ENCODE assay signal across 12 cellular contexts in genomic region chr19:14135355-14135754, GRCh38. TPM values are rescaled to one million over a fixed set of nuclear protein-coding genes. Genes with fewer than 3 reads are reported as not detected.
DNase-seq lines count a peak whose midpoint lies in the region; ATAC-seq, FAIRE-seq and TF ChIP-seq lines count a peak whose summit lies in the region.
"Had no signal": no experiment of that assay in that cellular context is flagged by ENCODE, and none has a peak within 500 bp of the region (broad histone marks: within the 10 kb centered on the region; RNA-seq: fewer than 3 reads in every experiment).

No MANE protein-coding gene starts in this region.

- H3K27ac ChIP-seq in SK-N-SH (ENCODE audit: low read depth in 2 of 2, low read length in 1 of 2) (no peak overlapping the region), PC-3 (ENCODE audit: low read length) (no peak overlapping the region), endothelial cell of umbilical vein (ENCODE audit: insufficient read depth, low read depth, low read length) (no peak overlapping the region)

- TF ChIP-seq RAD21 in SK-N-SH (IDR thresholded peaks at IDR 0.05; ENCODE audit: low read length): no peak

- CTCF ChIA-PET in SK-N-SH (lab: Yijun Ruan, JAX) (interaction anchor here (0.9 to 18.9 kb wide), 8 partner anchors 13 to 337 kb away, joined by 3 to 256 read pairs (median 7); partner anchors contain the start of gene PRKACA), PC-3 (lab: Charles Lee) (interaction anchor here (0.6 kb wide), 1 partner anchor 270 kb away, joined by 3 read pairs; no protein-coding TSS in a partner anchor), endothelial cell of umbilical vein (lab: Charles Lee) (interaction anchor here (1.3 to 2.4 kb wide), 5 partner anchors 12 to 271 kb away, joined by 4 to 27 read pairs (median 10); partner anchors contain the start of gene MISP3)

- intact Hi-C loops in PC-3 (cut with micrococcal nuclease) (loop anchor here (5.0 to 10.0 kb wide), 3 partner anchors 72 to 339 kb away; partner anchors contain the start of genes ADGRE5, ADGRL1 and PTGER1), endothelial cell of umbilical vein (cut with micrococcal nuclease) (loop anchor here (5.0 kb wide), 2 partner anchors 152 to 342 kb away; partner anchors contain the start of gene PTGER1)

- no peaks in the 10 kb centered on the region for H4K20me1 ChIP-seq in SK-N-SH (ENCODE audit: insufficient read depth)
- H4K20me1 ChIP-seq in PC-3 (ENCODE audit: low read length): no peaks in the 10 kb centered on the region
- H4K20me1 ChIP-seq in endothelial cell of umbilical vein (replicated peaks; ENCODE audit: control insufficient read depth, extremely low read depth, insufficient read depth, low read length): no peaks in the 10 kb centered on the region

- H3K4me3 Mint-ChIP-seq in progenitor cell of endocrine pancreas (ENCODE audit: low read depth): peak overlapping the region; percentile 72

- TF ChIP-seq POLR2A in endothelial cell of umbilical vein (IDR thresholded peaks at IDR 0.05; ENCODE audit: low read depth, low read length): no peak

- H3K9me2 ChIP-seq in SK-N-SH (no peaks in the 10 kb centered on the region), PC-3 (replicated peaks; ENCODE audit: low read length) (no peaks in the 10 kb centered on the region)

- H3K4me1 ChIP-seq in SK-N-SH (ENCODE audit: control insufficient read depth in 1 of 2, insufficient read depth in 2 of 2, low read depth in 1 of 2, low read length in 1 of 2) (peaks cover 0 to 7% of the 10 kb centered on the region in 2 experiments; a peak in 2 of 4 replicates), PC-3 (ENCODE audit: insufficient read depth, low read length) (peaks cover 20% of the 10 kb centered on the region), endothelial cell of umbilical vein (ENCODE audit: control insufficient read depth, extremely low read depth, insufficient read depth, low read length) (peaks cover 15% of the 10 kb centered on the region)

- no peak overlapping the region for H3K27ac Mint-ChIP-seq in progenitor cell of endocrine pancreas

- WGBS in SK-N-SH (ENCODE audit: low lambda C conversion rate): 54% methylated on average over 6 of the region's 6 CpGs

- no peak for ATAC-seq in SK-N-SH treated with all-trans-retinoic acid at 6 μM for 48 hours
- no peak for ATAC-seq in PC-3
- ATAC-seq in GM18861 (IDR thresholded peaks at IDR 0.05; ENCODE audit: unreplicated experiment): no peak
- ATAC-seq in HG02763 (IDR thresholded peaks at IDR 0.05; ENCODE audit: unreplicated experiment): no peak
- ATAC-seq: right cardiac atrium had no signal

- no peaks in the 10 kb centered on the region for H3K9me1 ChIP-seq in endothelial cell of umbilical vein (replicated peaks; ENCODE audit: control insufficient read depth, extremely low read depth, insufficient read depth, low read length)

- no peak for FAIRE-seq in endothelial cell of umbilical vein (lab: Jason Lieb, UNC)

- no peak for TF ChIP-seq EP300 in SK-N-SH (IDR thresholded peaks at IDR 0.05; ENCODE audit: borderline replicate concordance in 1 of 2, low read depth in 1 of 2, low read length in 1 of 2)

- no peaks in the 10 kb centered on the region for H3K27me3 Mint-ChIP-seq in progenitor cell of endocrine pancreas

- no peaks in the 10 kb centered on the region for H3K27me3 ChIP-seq in SK-N-SH (ENCODE audit: insufficient read depth)
- no peaks in the 10 kb centered on the region for H3K27me3 ChIP-seq in PC-3 (ENCODE audit: low read length)
- H3K27me3 ChIP-seq in endothelial cell of umbilical vein (ENCODE audit: control insufficient read depth in 2 of 2, insufficient read depth in 2 of 2, low read length in 2 of 2): no peaks in the 10 kb centered on the region

- H3K9me3 ChIP-seq in SK-N-SH: no peaks in the 10 kb centered on the region
- H3K9me3 ChIP-seq in PC-3 (ENCODE audit: low read length): no peaks in the 10 kb centered on the region
- H3K9me3 ChIP-seq in endothelial cell of umbilical vein (replicated peaks; ENCODE audit: control insufficient read depth, insufficient read depth, low read length): no peaks in the 10 kb centered on the region

- peaks cover 12% of the 10 kb centered on the region for H3K4me1 Mint-ChIP-seq in progenitor cell of endocrine pancreas (ENCODE audit: low read depth)

- peak overlapping the region; percentile 73; the same call in 1 of the 2 replicates for H3K9ac ChIP-seq in SK-N-SH
- H3K9ac ChIP-seq in PC-3 (ENCODE audit: low read length): peak overlapping the region; percentile 87
- H3K9ac ChIP-seq in endothelial cell of umbilical vein (replicated peaks; ENCODE audit: extremely low read depth, insufficient read depth, low read length): peak overlapping the region; percentile 46

- peaks cover 42% of the 10 kb centered on the region for H3K79me2 ChIP-seq in SK-N-SH (ENCODE audit: insufficient read depth)
- H3K79me2 ChIP-seq in PC-3 (ENCODE audit: low read length): peaks cover 45% of the 10 kb centered on the region
- H3K79me2 ChIP-seq in endothelial cell of umbilical vein (ENCODE audit: control insufficient read depth, insufficient read depth, low read length): peaks cover 19% of the 10 kb centered on the region

- dilution Hi-C loops in endothelial cell of umbilical vein (cut with MboI; ENCODE audit: extremely low pct_ligation_motif_present, low sequenced_read_pairs): no loop called here

- H3K36me3 Mint-ChIP-seq in progenitor cell of endocrine pancreas (ENCODE audit: insufficient read depth): no peaks in the 10 kb centered on the region

- POLR2A ChIA-PET in SK-N-SH (lab: Yijun Ruan, JAX): interaction anchor here (0.7 to 3.1 kb wide), 2 partner anchors 17 to 53 kb away, joined by 3 to 13 read pairs; partner anchors contain the start of gene PRKACA
- POLR2A ChIA-PET in PC-3 (lab: Charles Lee; ENCODE audit: unreplicated experiment): interaction anchor here (0.6 to 0.7 kb wide), 2 partner anchors 17 to 381 kb away, joined by 3 to 9 read pairs; no protein-coding TSS in a partner anchor
- POLR2A ChIA-PET in endothelial cell of umbilical vein (lab: Charles Lee): no interaction called here

- BruUV-seq in PC-3 (replicated peaks; lab: Mats Ljungman, UMichigan): no TSS peak
- TSS peak; percentile 33 for BruUV-seq in endothelial cell of umbilical vein (replicated peaks; lab: Mats Ljungman, UMichigan)

- no peak overlapping the region for H2AFZ ChIP-seq in SK-N-SH (ENCODE audit: low read depth)
- 0 out of 2 replicates have a peak overlapping the region, but pooled peaks have one; percentile 75 for H2AFZ ChIP-seq in PC-3 (ENCODE audit: low read length)
- peak overlapping the region; percentile 15 for H2AFZ ChIP-seq in endothelial cell of umbilical vein (ENCODE audit: low read depth, low read length)

- DNase-seq in SK-N-SH (no peak), PC-3 (no peak), endothelial cell of umbilical vein (ENCODE audit: low read depth, low spot score) (no peak), progenitor cell of endocrine pancreas (ENCODE audit: low spot score, unreplicated experiment) (no peak), COLO668 (lab: John Stamatoyannopoulos, UW; ENCODE audit: unreplicated experiment) (no peak)
- DNase-seq: 8988T, NCI-H2227 treated with DMSO at 0.1 percent for 48 hours had no signal

- TF ChIP-seq CTCF in SK-N-SH (IDR thresholded peaks at IDR 0.05) (no peak), PC-3 (conservative IDR thresholded peaks at IDR 0.05; ENCODE audit: low read depth, low read length) (no peak), endothelial cell of umbilical vein (IDR thresholded peaks at IDR 0.05; ENCODE audit: extremely low read depth in 1 of 2, insufficient read depth in 1 of 2, low read depth in 1 of 2, low read length in 2 of 2) (no peak), progenitor cell of endocrine pancreas (IDR thresholded peaks at IDR 0.05; ENCODE audit: unreplicated experiment) (no peak)

- H3K4me3 ChIP-seq in SK-N-SH (ENCODE audit: low read depth in 2 of 2, low read length in 1 of 2) (peak overlapping the region; percentile 68 to 89), PC-3 (ENCODE audit: low read length) (peak overlapping the region; percentile 83), endothelial cell of umbilical vein (replicated peaks in 1 of 3; ENCODE audit: insufficient read depth in 1 of 3, low read depth in 1 of 3, low read length in 3 of 3) (peak overlapping the region; percentile 56 to 67 (median 60))

- peaks cover 22% of the 10 kb centered on the region for H3F3A ChIP-seq in SK-N-SH (replicated peaks; ENCODE audit: insufficient read depth)
- no peaks in the 10 kb centered on the region for H3F3A ChIP-seq in PC-3 (ENCODE audit: low read length, unreplicated experiment)

- no peaks in the 10 kb centered on the region for H3K9me3 Mint-ChIP-seq in progenitor cell of endocrine pancreas (ENCODE audit: low read depth)

- H3K4me2 ChIP-seq in SK-N-SH: peak overlapping the region; percentile 85
- H3K4me2 ChIP-seq in PC-3 (ENCODE audit: low read length): peak overlapping the region; percentile 85
- peak overlapping the region; percentile 77 for H3K4me2 ChIP-seq in endothelial cell of umbilical vein (ENCODE audit: insufficient read depth, low read length)

- H3K36me3 ChIP-seq in SK-N-SH (replicated peaks in 1 of 2; ENCODE audit: control insufficient read depth in 1 of 2, insufficient read depth in 2 of 2, low read length in 1 of 2) (no peaks in the 10 kb centered on the region), PC-3 (ENCODE audit: low read depth, low read length) (peaks cover 9% of the 10 kb centered on the region; the same call in 1 of the 2 replicates), endothelial cell of umbilical vein (ENCODE audit: control insufficient read depth in 2 of 2, extremely low read depth in 1 of 2, insufficient read depth in 2 of 2, low read length in 2 of 2) (peaks cover 0 to 3% of the 10 kb centered on the region in 2 experiments)

RNA-seq across cellular contexts. Expression of gene ASF1B, which starts 1.0 kb away (rescaled TPM):
- polyA plus RNA-seq in SK-N-SH (2012; rRNA removed) (17.8 and 19.0 TPM in 2 replicates), endothelial cell of umbilical vein (36.6 and 42.4 TPM in 2 replicates)
- 12.3 and 20.2 TPM in 2 replicates for polyA plus RNA-seq in SK-N-SH (2012; cell fraction: cytosol; rRNA removed)
- polyA plus RNA-seq in SK-N-SH (2012; cell fraction: nucleus; rRNA removed): 9.1 and 10.0 TPM in 2 replicates
- total RNA-seq in PC-3 (2014; rRNA removed) (71.2 and 84.7 TPM in 2 replicates), endothelial cell of umbilical vein (37.1 and 39.1 TPM in 2 replicates), progenitor cell of endocrine pancreas (18.4 TPM in 2 replicates)
- 36.8 and 38.5 TPM in 2 replicates for polyA plus RNA-seq in endothelial cell of umbilical vein (2011; cell fraction: cytosol; rRNA removed)
- 14.1 and 14.4 TPM in 2 replicates for polyA plus RNA-seq in endothelial cell of umbilical vein (2011; cell fraction: nucleus; rRNA removed)
- polyA plus RNA-seq in endothelial cell of umbilical vein (2012): 18.8 and 25.4 TPM in 2 replicates
- polyA minus RNA-seq in endothelial cell of umbilical vein: 16.8 and 18.4 TPM in 2 replicates
- polyA minus RNA-seq in endothelial cell of umbilical vein (2011; cell fraction: cytosol; rRNA and poly(A)+ RNA removed): 183 TPM
- 4.8 and 6.0 TPM in 2 replicates for polyA minus RNA-seq in endothelial cell of umbilical vein (2011; cell fraction: nucleus; rRNA and poly(A)+ RNA removed)

RNA-seq across cellular contexts. Expression of gene PRKACA, which starts 17.8 kb away (rescaled TPM):
- 17.2 and 48.4 TPM in 2 replicates for polyA plus RNA-seq in SK-N-SH (2012; rRNA removed)
- polyA plus RNA-seq in SK-N-SH (2012; cell fraction: cytosol; rRNA removed): 33.8 and 53.4 TPM in 2 replicates
- 32.5 and 44.9 TPM in 2 replicates for polyA plus RNA-seq in SK-N-SH (2012; cell fraction: nucleus; rRNA removed)
- 50.2 and 72.9 TPM in 2 replicates for total RNA-seq in PC-3 (2014; rRNA removed)
- 97.5 and 110 TPM in 2 replicates for total RNA-seq in endothelial cell of umbilical vein
- 29.9 and 44.2 TPM in 2 replicates for polyA plus RNA-seq in endothelial cell of umbilical vein
- 59.3 and 67.5 TPM in 2 replicates for polyA plus RNA-seq in endothelial cell of umbilical vein (2011; cell fraction: cytosol; rRNA removed)
- polyA plus RNA-seq in endothelial cell of umbilical vein (2011; cell fraction: nucleus; rRNA removed): 33.2 and 33.7 TPM in 2 replicates
- 83.5 and 89.6 TPM in 2 replicates for polyA plus RNA-seq in endothelial cell of umbilical vein (2012)
- polyA minus RNA-seq in endothelial cell of umbilical vein: 48.3 and 48.5 TPM in 2 replicates
- polyA minus RNA-seq in endothelial cell of umbilical vein (2011; cell fraction: cytosol; rRNA and poly(A)+ RNA removed): 25.4 TPM
- 16.0 and 18.2 TPM in 2 replicates for polyA minus RNA-seq in endothelial cell of umbilical vein (2011; cell fraction: nucleus; rRNA and poly(A)+ RNA removed)
- total RNA-seq in progenitor cell of endocrine pancreas: 87.4 and 92.1 TPM in 2 replicates

RNA-seq across cellular contexts. Expression of gene SAMD1, which starts 44.8 kb away (rescaled TPM):
- polyA plus RNA-seq in SK-N-SH (2012; rRNA removed) (11.7 and 19.0 TPM in 2 replicates), endothelial cell of umbilical vein (13.8 and 14.1 TPM in 2 replicates)
- polyA plus RNA-seq in SK-N-SH (2012; cell fraction: cytosol; rRNA removed): 12.1 and 16.7 TPM in 2 replicates
- 24.4 and 35.4 TPM in 2 replicates for polyA plus RNA-seq in SK-N-SH (2012; cell fraction: nucleus; rRNA removed)
- total RNA-seq in PC-3 (2014; rRNA removed) (62.2 and 90.5 TPM in 2 replicates), endothelial cell of umbilical vein (35.2 and 35.9 TPM in 2 replicates), progenitor cell of endocrine pancreas (64.7 and 72.4 TPM in 2 replicates)
- polyA plus RNA-seq in endothelial cell of umbilical vein (2011; cell fraction: cytosol; rRNA removed): 11.0 and 14.1 TPM in 2 replicates
- 21.4 and 22.8 TPM in 2 replicates for polyA plus RNA-seq in endothelial cell of umbilical vein (2011; cell fraction: nucleus; rRNA removed)
- polyA plus RNA-seq in endothelial cell of umbilical vein (2012): 18.1 and 27.6 TPM in 2 replicates
- 6.2 and 7.8 TPM in 2 replicates for polyA minus RNA-seq in endothelial cell of umbilical vein
- 39.2 TPM for polyA minus RNA-seq in endothelial cell of umbilical vein (2011; cell fraction: cytosol; rRNA and poly(A)+ RNA removed)
- 1.5 and 4.2 TPM in 2 replicates for polyA minus RNA-seq in endothelial cell of umbilical vein (2011; cell fraction: nucleus; rRNA and poly(A)+ RNA removed)

RNA-seq across cellular contexts. Expression of gene C19orf67, which starts 49.8 kb away (rescaled TPM):
- not detected in 2 replicates for polyA plus RNA-seq in SK-N-SH (2012; rRNA removed)
- polyA plus RNA-seq in SK-N-SH (2012; cell fraction: cytosol; rRNA removed): not detected in 2 replicates
- not detected in 2 replicates for polyA plus RNA-seq in SK-N-SH (2012; cell fraction: nucleus; rRNA removed)
- not detected in 2 replicates for total RNA-seq in PC-3 (2014; rRNA removed)
- 0.55 TPM in 1 of 2 replicates, not detected in the other for total RNA-seq in endothelial cell of umbilical vein
- not detected in 2 replicates for polyA plus RNA-seq in endothelial cell of umbilical vein
- polyA plus RNA-seq in endothelial cell of umbilical vein (2011; cell fraction: cytosol; rRNA removed): not detected in 2 replicates
- polyA plus RNA-seq in endothelial cell of umbilical vein (2011; cell fraction: nucleus; rRNA removed): not detected in 2 replicates
- polyA plus RNA-seq in endothelial cell of umbilical vein (2012): not detected in 2 replicates
- polyA minus RNA-seq in endothelial cell of umbilical vein: 0.40 TPM in 1 of 2 replicates, not detected in the other
- not detected for polyA minus RNA-seq in endothelial cell of umbilical vein (2011; cell fraction: cytosol; rRNA and poly(A)+ RNA removed)
- not detected in 2 replicates for polyA minus RNA-seq in endothelial cell of umbilical vein (2011; cell fraction: nucleus; rRNA and poly(A)+ RNA removed)
- total RNA-seq in progenitor cell of endocrine pancreas: 0.43 TPM in 1 of 2 replicates, not detected in the other
- total RNA-seq: right cardiac atrium, temporal lobe had no signal
- polyA plus RNA-seq: right cardiac atrium had no signal
